ENCODE assay signal across 13 cellular contexts in genomic region chr10:68647928-68648327, GRCh38.
DNase-seq lines count a peak whose midpoint lies in the region; ATAC-seq, FAIRE-seq and TF ChIP-seq lines count a peak whose summit lies in the region.
"Had no signal": no experiment of that assay in that cellular context is flagged by ENCODE, and none has a peak within 500 bp of the region (broad histone marks: within the 10 kb centered on the region; RNA-seq: fewer than 3 reads in every experiment).

No MANE protein-coding gene starts in this region.

- H3K36me3 ChIP-seq in bronchial epithelial cell (ENCODE audit: control insufficient read depth, insufficient read depth, low read length) = no peaks in the 10 kb centered on the region
- H3K36me3 ChIP-seq: transverse colon had no signal

- DNase-seq in NOMO-1 treated with DMSO at 0.1 percent for 48 hours (lab: John Stamatoyannopoulos, UW; ENCODE audit: unreplicated experiment) = peak; percentile 16
- DNase-seq in NOMO-1 treated with dmso at 0.1 percent for 144 hours (lab: John Stamatoyannopoulos, UW; ENCODE audit: unreplicated experiment) = no peak
- peak; percentile 86 for DNase-seq in bronchial epithelial cell (ENCODE audit: low read depth)
- DNase-seq in kidney tubule cell (ENCODE audit: low spot score) = peak; percentile 72
- DNase-seq in T-helper 17 cell = no peak
- DNase-seq in activated CD4-positive, alpha-beta memory T cell treated with anti-CD3 and anti-CD28 coated beads for 36 hours = no peak
- no peak for DNase-seq in left ventricle myocardium superior
- no peak for DNase-seq in DMS153 (lab: John Stamatoyannopoulos, UW)
- DNase-seq: activated gamma-delta T cell; naive thymus-derived CD8-positive, alpha-beta T cell; stimulated activated CD4-positive, alpha-beta T cell treated with anti-CD3 and anti-CD28 coated beads, Interleukin-4, amount 100 ng/mL, for 1 hour; transverse colon had no signal

- no peaks in the 10 kb centered on the region for H3K27me3 Mint-ChIP-seq in T-helper 17 cell
- H3K27me3 Mint-ChIP-seq in activated CD4-positive, alpha-beta memory T cell treated with anti-CD3 and anti-CD28 coated beads for 36 hours = no peaks in the 10 kb centered on the region
- H3K27me3 Mint-ChIP-seq: naive thymus-derived CD8-positive, alpha-beta T cell had no signal

- CTCF ChIA-PET in activated CD4-positive, alpha-beta memory T cell treated with anti-CD3 and anti-CD28 coated beads for 36 hours (lab: Charles Lee) = no interaction called here

- no peak overlapping the region for H3K4me3 ChIP-seq in bronchial epithelial cell (ENCODE audit: low read depth, low read length)
- H3K4me3 ChIP-seq: transverse colon had no signal

- H3K27me3 ChIP-seq in bronchial epithelial cell (ENCODE audit: control insufficient read depth, insufficient read depth, low read length) = no peaks in the 10 kb centered on the region
- H3K27me3 ChIP-seq: transverse colon had no signal

- TF ChIP-seq CTCF in bronchial epithelial cell (IDR thresholded peaks at IDR 0.05; ENCODE audit: insufficient read depth, low read length, severe bottlenecking) = no peak

- POLR2A ChIA-PET in activated CD4-positive, alpha-beta memory T cell treated with anti-CD3 and anti-CD28 coated beads for 36 hours (lab: Charles Lee) = no interaction called here

- H3K9me3 Mint-ChIP-seq in activated CD4-positive, alpha-beta memory T cell treated with anti-CD3 and anti-CD28 coated beads for 36 hours = no peaks in the 10 kb centered on the region
- H3K9me3 Mint-ChIP-seq: naive thymus-derived CD8-positive, alpha-beta T cell had no signal

- FAIRE-seq in bronchial epithelial cell (lab: Jason Lieb, UNC) = no peak
- FAIRE-seq: A204.1 had no signal

- no peak overlapping the region for H3K4me3 Mint-ChIP-seq in T-helper 17 cell
- H3K4me3 Mint-ChIP-seq in activated CD4-positive, alpha-beta memory T cell treated with anti-CD3 and anti-CD28 coated beads for 36 hours = no peak overlapping the region
- H3K4me3 Mint-ChIP-seq: naive thymus-derived CD8-positive, alpha-beta T cell had no signal

- no peak overlapping the region for H3K27ac Mint-ChIP-seq in T-helper 17 cell
- H3K27ac Mint-ChIP-seq in activated CD4-positive, alpha-beta memory T cell treated with anti-CD3 and anti-CD28 coated beads for 36 hours = no peak overlapping the region

- ATAC-seq in T-helper 17 cell (no peak), left ventricle myocardium superior (no peak)
- ATAC-seq: naive thymus-derived CD8-positive, alpha-beta T cell had no signal

- peaks cover 2% of the 10 kb centered on the region for H3K4me1 Mint-ChIP-seq in T-helper 17 cell
- no peaks in the 10 kb centered on the region for H3K4me1 Mint-ChIP-seq in activated CD4-positive, alpha-beta memory T cell treated with anti-CD3 and anti-CD28 coated beads for 36 hours (ENCODE audit: low read depth)

- H3K36me3 Mint-ChIP-seq in T-helper 17 cell (ENCODE audit: low read depth) = no peaks in the 10 kb centered on the region
- peaks cover 3% of the 10 kb centered on the region for H3K36me3 Mint-ChIP-seq in activated CD4-positive, alpha-beta memory T cell treated with anti-CD3 and anti-CD28 coated beads for 36 hours

- intact Hi-C loops in activated CD4-positive, alpha-beta memory T cell treated with anti-CD3 and anti-CD28 coated beads for 36 hours (cut with micrococcal nuclease) = no loop called here
- intact Hi-C loops in left ventricle myocardium superior (cut with micrococcal nuclease) = no loop called here

- no peaks in the 10 kb centered on the region for H3K9me3 ChIP-seq in T-helper 17 cell (ENCODE audit: control insufficient read depth, low read length, poor library complexity, severe bottlenecking)
- H3K9me3 ChIP-seq: transverse colon had no signal

Comparison
In these comparisons a context has a peak if more than half of its experiments do, and no peak if none do; other contexts are left out.
1. DNase-seq: peak in NOMO-1 treated with DMSO at 0.1 percent for 48 hours (single experiment), bronchial epithelial cell (single experiment) and kidney tubule cell (single experiment); none in NOMO-1 treated with dmso at 0.1 percent for 144 hours (single experiment), T-helper 17 cell (0 of 3), activated CD4-positive, alpha-beta memory T cell treated with anti-CD3 and anti-CD28 coated beads for 36 hours (single experiment), left ventricle myocardium superior (single experiment) and DMS153 (single experiment).